Comparison of ENCODE assay signal across 8 cellular contexts in the genomic region with DNA sequence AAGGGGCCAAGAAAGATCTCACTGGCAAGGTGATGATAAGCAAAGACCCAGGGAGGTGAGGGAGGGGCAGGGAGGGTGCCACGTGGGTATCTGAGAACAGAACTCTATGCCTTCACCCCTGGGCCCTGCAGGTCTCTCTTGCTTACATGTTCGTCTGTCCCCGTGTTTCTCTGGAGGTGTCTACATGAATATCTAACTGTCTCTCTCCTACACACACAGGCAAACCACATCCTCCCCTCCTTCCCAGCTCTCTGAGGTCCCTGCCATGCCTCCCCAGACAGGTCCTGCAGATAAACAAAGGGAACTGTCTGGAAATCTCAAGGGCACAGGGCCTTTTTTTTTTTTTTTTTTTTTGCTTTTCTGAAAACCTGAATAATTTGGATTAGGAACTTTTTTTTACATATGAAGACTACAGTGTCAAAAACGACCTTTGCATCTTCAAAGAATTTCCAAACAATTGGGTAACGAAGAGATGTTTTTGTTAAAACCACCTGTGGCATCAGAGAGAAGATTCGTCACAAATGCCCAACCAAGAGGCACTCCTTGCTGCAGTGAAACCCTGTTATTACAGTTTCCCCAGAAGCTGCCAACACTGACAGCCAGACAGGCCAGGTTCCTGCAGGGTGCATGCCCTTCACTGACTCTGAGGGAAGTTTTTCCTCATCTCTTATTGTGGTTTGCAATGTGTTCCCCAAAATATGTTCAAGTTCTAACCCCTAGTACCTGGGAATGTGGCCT. TPM values are rescaled to one million over a fixed set of nuclear protein-coding genes. Genes with fewer than 3 reads are reported as not detected.
DNase-seq lines count a peak whose midpoint lies in the region; ATAC-seq and TF ChIP-seq lines count a peak whose summit lies in the region.

No MANE protein-coding gene starts in this region.

- peaks cover 6 to 30% of the 10 kb centered on the region in 2 donors for H3K4me1 ChIP-seq in esophagus (ENCODE audit: control insufficient read depth in 2 of 2, insufficient read depth in 2 of 2, low read length in 1 of 2)

- 18 to 29% methylated on average over 6 of the region's 6 CpGs for WGBS in esophagus, 2 donors

- TF ChIP-seq CTCF in brain microvascular endothelial cell (IDR thresholded peaks at IDR 0.05; ENCODE audit: low read depth, low read length, missing control alignments) = no peak

- no peaks in the 10 kb centered on the region for H3K9me3 Mint-ChIP-seq in stimulated activated naive B cell treated with anti-CD40 and anti-IgM and Interleukin-4, amounts not matched to agents 10 μg/mL and 1 μg/mL and 100 μg/mL, for 72 hours

- no peak for ATAC-seq in stimulated activated naive B cell treated with anti-CD40 and anti-IgM and Interleukin-4, amounts not matched to agents 10 μg/mL and 1 μg/mL and 100 μg/mL, for 72 hours (replicated peaks)
- ATAC-seq in HG02840 (IDR thresholded peaks at IDR 0.05; ENCODE audit: low FRiP score, unreplicated experiment) (no peak), GM21447 (IDR thresholded peaks at IDR 0.05; ENCODE audit: unreplicated experiment) (no peak), GM21737 (IDR thresholded peaks at IDR 0.05; ENCODE audit: unreplicated experiment) (no peak)

- in situ Hi-C loops in brain microvascular endothelial cell (cut with HindIII; ENCODE audit: low pct_ligation_motif_present, low sequenced_read_pairs) = no loop called here

- H3K4me1 Mint-ChIP-seq in stimulated activated naive B cell treated with anti-CD40 and anti-IgM and Interleukin-4, amounts not matched to agents 10 μg/mL and 1 μg/mL and 100 μg/mL, for 72 hours = no peaks in the 10 kb centered on the region

- peak overlapping the region; percentile 42 for H3K27ac Mint-ChIP-seq in stimulated activated naive B cell treated with anti-CD40 and anti-IgM and Interleukin-4, amounts not matched to agents 10 μg/mL and 1 μg/mL and 100 μg/mL, for 72 hours

- H3K36me3 Mint-ChIP-seq in stimulated activated naive B cell treated with anti-CD40 and anti-IgM and Interleukin-4, amounts not matched to agents 10 μg/mL and 1 μg/mL and 100 μg/mL, for 72 hours = no peaks in the 10 kb centered on the region

- no peaks in the 10 kb centered on the region for H3K27me3 Mint-ChIP-seq in stimulated activated naive B cell treated with anti-CD40 and anti-IgM and Interleukin-4, amounts not matched to agents 10 μg/mL and 1 μg/mL and 100 μg/mL, for 72 hours

- H3K4me3 Mint-ChIP-seq in stimulated activated naive B cell treated with anti-CD40 and anti-IgM and Interleukin-4, amounts not matched to agents 10 μg/mL and 1 μg/mL and 100 μg/mL, for 72 hours = no peak overlapping the region

- no peaks in the 10 kb centered on the region for H3K36me3 ChIP-seq in esophagus (ENCODE audit: control insufficient read depth in 2 of 2, insufficient read depth in 2 of 2, low read length in 1 of 2)
- H3K36me3 ChIP-seq in brain microvascular endothelial cell (replicated peaks) = no peaks in the 10 kb centered on the region

- H3K9me3 ChIP-seq in esophagus (ENCODE audit: control insufficient read depth in 2 of 2, insufficient read depth in 1 of 2, low read depth in 1 of 2, low read length in 1 of 2) = no peaks in the 10 kb centered on the region

- no peak overlapping the region for H3K4me3 ChIP-seq in esophagus (ENCODE audit: low read depth in 1 of 2, low read length in 2 of 2)
- no peak overlapping the region for H3K4me3 ChIP-seq in brain microvascular endothelial cell (ENCODE audit: low read depth, low read length)

- H3K27me3 ChIP-seq in esophagus (ENCODE audit: control insufficient read depth in 1 of 2, insufficient read depth in 2 of 2, low read length in 2 of 2) = no peaks in the 10 kb centered on the region
- no peaks in the 10 kb centered on the region for H3K27me3 ChIP-seq in brain microvascular endothelial cell (replicated peaks)

- DNase-seq in M059J (ENCODE audit: low read depth) (peak; percentile 33), brain microvascular endothelial cell (no peak)
- peak; percentile 22 to 33 for DNase-seq in activated CD4-positive, alpha-beta T cell treated with anti-CD3 and anti-CD28 coated beads, Interleukin-2, amount 50 U/mL, for 4 hours
- no peak for DNase-seq in stimulated activated naive B cell treated with anti-CD40 and anti-IgM and Interleukin-4, amounts not matched to agents 10 μg/mL and 1 μg/mL and 100 μg/mL, for 72 hours

- H3K27ac ChIP-seq in esophagus (ENCODE audit: low read depth in 2 of 2, low read length in 1 of 2) (peak overlapping the region; percentile 93 to 94), brain microvascular endothelial cell (no peak overlapping the region)

RNA-seq across cellular contexts. Expression of gene PLLP, which starts 17.8 kb away (rescaled TPM):
- 0.27 and 0.62 TPM in 2 replicates for total RNA-seq in M059J (2014; rRNA removed; shearing (Covaris generic))
- polyA plus RNA-seq in esophagus = 10 to 100 TPM; 18.1 to 28.0 TPM

RNA-seq across cellular contexts. Expression of gene ARL2BP, which starts 21.6 kb away (rescaled TPM):
- total RNA-seq in M059J (2014; rRNA removed; shearing (Covaris generic)) = 104 and 120 TPM in 2 replicates
- 10 to 100 TPM; 20.8 to 30.1 TPM for polyA plus RNA-seq in esophagus

Comparison
In these comparisons a context has a peak if more than half of its experiments do, and no peak if none do; other contexts are left out.
1. DNase-seq: peak in M059J (single experiment) and activated CD4-positive, alpha-beta T cell treated with anti-CD3 and anti-CD28 coated beads, Interleukin-2, amount 50 U/mL, for 4 hours (2 of 2); none in stimulated activated naive B cell treated with anti-CD40 and anti-IgM and Interleukin-4, amounts not matched to agents 10 μg/mL and 1 μg/mL and 100 μg/mL, for 72 hours (single experiment) and brain microvascular endothelial cell (single experiment).